ENCODE assay signal across 8 cellular contexts in genomic region chr14:77022219-77022852, GRCh38.
DNase-seq lines count a peak whose midpoint lies in the region; ATAC-seq lines count a peak whose summit lies in the region.

No MANE protein-coding gene starts in this region.

- peaks cover 12% of the 10 kb centered on the region for H3K36me3 ChIP-seq in BLaER1

- peaks cover 42% of the 10 kb centered on the region for H3K4me1 Mint-ChIP-seq in stimulated activated effector memory CD8-positive, alpha-beta T cell treated with anti-CD3 and anti-CD28 coated beads, Interleukin-12 subunit alpha, Interleukin-12 subunit beta, amount 100 ng/mL, for 72 hours

- peaks cover 75% of the 10 kb centered on the region for H3K4me1 ChIP-seq in BLaER1

- peak overlapping the region; percentile 86 for H3K4me3 Mint-ChIP-seq in stimulated activated effector memory CD8-positive, alpha-beta T cell treated with anti-CD3 and anti-CD28 coated beads, Interleukin-12 subunit alpha, Interleukin-12 subunit beta, amount 100 ng/mL, for 72 hours

- H3K9me3 ChIP-seq in BLaER1 = no peaks in the 10 kb centered on the region

- peak; percentile 63 for ATAC-seq in stimulated activated effector memory CD8-positive, alpha-beta T cell treated with anti-CD3 and anti-CD28 coated beads, Interleukin-12 subunit alpha, Interleukin-12 subunit beta, amount 100 ng/mL, for 72 hours

- no peak overlapping the region for H3K4me3 ChIP-seq in BLaER1

- DNase-seq in GM19240 (ENCODE audit: insufficient read length, low spot score) (peak; percentile 59), NCI-H1694 (lab: John Stamatoyannopoulos, UW) (peak; percentile 61), NCI-H1930 (lab: John Stamatoyannopoulos, UW) (no peak), ecto neural progenitor cell (ENCODE audit: low spot score) (no peak), hepatic stellate cell (ENCODE audit: low spot score) (no peak)
- no peak for DNase-seq in stimulated activated effector memory CD8-positive, alpha-beta T cell treated with anti-CD3 and anti-CD28 coated beads, Interleukin-12 subunit alpha, Interleukin-12 subunit beta, amount 100 ng/mL, for 72 hours (ENCODE audit: low spot score in 2 of 2)

- H3K9ac ChIP-seq in BLaER1 = peak overlapping the region; percentile 53; the same call in 1 of the 2 replicates

- H4K20me1 ChIP-seq in BLaER1 = peaks cover 39% of the 10 kb centered on the region

- H3K4me2 ChIP-seq in BLaER1 = peak overlapping the region; percentile 81

- peaks cover 27% of the 10 kb centered on the region for H3K36me3 Mint-ChIP-seq in stimulated activated effector memory CD8-positive, alpha-beta T cell treated with anti-CD3 and anti-CD28 coated beads, Interleukin-12 subunit alpha, Interleukin-12 subunit beta, amount 100 ng/mL, for 72 hours

- H3K27me3 ChIP-seq in BLaER1 = no peaks in the 10 kb centered on the region

- H3K9me3 Mint-ChIP-seq in stimulated activated effector memory CD8-positive, alpha-beta T cell treated with anti-CD3 and anti-CD28 coated beads, Interleukin-12 subunit alpha, Interleukin-12 subunit beta, amount 100 ng/mL, for 72 hours = no peaks in the 10 kb centered on the region

- peak overlapping the region; percentile 62; the same call in 1 of the 2 replicates for H3K27ac ChIP-seq in BLaER1
- peak overlapping the region; percentile 58 for H3K27ac ChIP-seq in cingulate gyrus (ENCODE audit: low read depth, low read length)

- H3K27ac Mint-ChIP-seq in stimulated activated effector memory CD8-positive, alpha-beta T cell treated with anti-CD3 and anti-CD28 coated beads, Interleukin-12 subunit alpha, Interleukin-12 subunit beta, amount 100 ng/mL, for 72 hours = no peak overlapping the region

Comparison
In these comparisons a context has a peak if more than half of its experiments do, and no peak if none do; other contexts are left out.
1. DNase-seq: peak in GM19240 (single experiment) and NCI-H1694 (single experiment); none in stimulated activated effector memory CD8-positive, alpha-beta T cell treated with anti-CD3 and anti-CD28 coated beads, Interleukin-12 subunit alpha, Interleukin-12 subunit beta, amount 100 ng/mL, for 72 hours (0 of 2), NCI-H1930 (0 of 2), ecto neural progenitor cell (single experiment) and hepatic stellate cell (single experiment).